ENCODE assay signal across 19 cellular contexts in genomic region chr6:161493731-161494130, GRCh38.
DNase-seq lines count a peak whose midpoint lies in the region; ATAC-seq and TF ChIP-seq lines count a peak whose summit lies in the region.
"Had no signal": no experiment of that assay in that cellular context is flagged by ENCODE, and none has a peak within 500 bp of the region (broad histone marks: within the 10 kb centered on the region; RNA-seq: fewer than 3 reads in every experiment).

No MANE protein-coding gene starts in this region.

- TF ChIP-seq POLR2A in lower leg skin (IDR thresholded peaks at IDR 0.05): no peak

- TF ChIP-seq CTCF in neural cell (IDR thresholded peaks at IDR 0.05; ENCODE audit: poor library complexity, severe bottlenecking): no peak
- no peak for TF ChIP-seq CTCF in lower leg skin (IDR thresholded peaks at IDR 0.05)

- ATAC-seq in left ventricle myocardium superior (peak; percentile 41), Right ventricle myocardium inferior (no peak), HG03520 (IDR thresholded peaks at IDR 0.05; ENCODE audit: unreplicated experiment) (no peak)

- H3K4me2 ChIP-seq in GM23248 (ENCODE audit: unreplicated experiment): peak overlapping the region; percentile 48
- H3K4me2 ChIP-seq in neural cell (ENCODE audit: low read length): no peak overlapping the region

- intact Hi-C loops in left ventricle myocardium superior (cut with micrococcal nuclease) (no loop called here), Right ventricle myocardium inferior (cut with DNase I) (no loop called here), lower leg skin (cut with DNase I; ENCODE audit: low total_unique reads) (no loop called here)

- H3F3A ChIP-seq in GM23248 (ENCODE audit: insufficient read depth) (no peaks in the 10 kb centered on the region), neural cell (ENCODE audit: insufficient read depth, low read length, poor library complexity, severe bottlenecking) (no peaks in the 10 kb centered on the region)

- H2AFZ ChIP-seq in GM23248 (peak overlapping the region; percentile 51), neural cell (ENCODE audit: low read depth, low read length) (no peak overlapping the region)

- no peaks in the 10 kb centered on the region for H3K9me2 ChIP-seq in GM23248 (ENCODE audit: insufficient read depth)
- no peaks in the 10 kb centered on the region for H3K9me2 ChIP-seq in neural cell (ENCODE audit: insufficient read depth, low read length)

- H3K79me2 ChIP-seq in GM23248 (ENCODE audit: insufficient read depth) (no peaks in the 10 kb centered on the region), neural cell (replicated peaks; ENCODE audit: insufficient read depth, low read length) (no peaks in the 10 kb centered on the region)

- H3K4me1 ChIP-seq in GM23248 (ENCODE audit: insufficient read depth): no peaks in the 10 kb centered on the region

- no peak for TF ChIP-seq RAD21 in neural cell (conservative IDR thresholded peaks at IDR 0.05)

- H3K27ac ChIP-seq in GM23248: no peak overlapping the region
- H3K27ac ChIP-seq in neural cell (ENCODE audit: low read length): no peak overlapping the region
- H3K27ac ChIP-seq: 22Rv1 had no signal

- H3K9ac ChIP-seq in GM23248 (no peak overlapping the region), neural cell (ENCODE audit: low read length) (no peak overlapping the region)

- WGBS in GM23248 (ENCODE audit: low coverage in 1 of 2, low lambda C conversion rate in 2 of 2, missing lambda C conversion rate in 2 of 2), 2 experiments: 14 to 20% methylated on average over 8 of the region's 8 CpGs
- 40 to 61% methylated on average over 8 of the region's 8 CpGs for WGBS in lower leg skin, 2 donors

- H3K27me3 ChIP-seq in GM23248 (replicated peaks; ENCODE audit: insufficient read depth) (0 out of 2 replicates have a peak, but pooled peaks cover 3% of the 10 kb centered on the region), neural cell (ENCODE audit: insufficient read depth, low read depth, low read length) (no peaks in the 10 kb centered on the region)

- no peaks in the 10 kb centered on the region for H3K9me3 ChIP-seq in GM23248 (ENCODE audit: low read depth)
- H3K9me3 ChIP-seq in neural cell (ENCODE audit: low read length): no peaks in the 10 kb centered on the region
- H3K9me3 ChIP-seq: HAP-1 had no signal

- TF ChIP-seq EP300 in neural cell (conservative IDR thresholded peaks at IDR 0.05; ENCODE audit: poor library complexity, severe bottlenecking): peak; percentile 72

- peak overlapping the region; percentile 27; the same call in 1 of the 2 replicates for H3K4me3 ChIP-seq in GM23248
- no peak overlapping the region for H3K4me3 ChIP-seq in neural cell (ENCODE audit: low read length)
- no peak overlapping the region for H3K4me3 ChIP-seq in lower leg skin (ENCODE audit: low read depth, poor library complexity, severe bottlenecking)
- H3K4me3 ChIP-seq: HAP-1 had no signal

- no peaks in the 10 kb centered on the region for H4K20me1 ChIP-seq in GM23248 (ENCODE audit: insufficient read depth)
- H4K20me1 ChIP-seq in neural cell (ENCODE audit: insufficient read depth): no peaks in the 10 kb centered on the region

- H3K36me3 ChIP-seq in GM23248 (ENCODE audit: low read depth) (no peaks in the 10 kb centered on the region), neural cell (ENCODE audit: insufficient read depth, low read length) (no peaks in the 10 kb centered on the region)
- H3K36me3 ChIP-seq: HAP-1 had no signal

- in situ Hi-C loops in GM23248 (cut with MboI): no loop called here

- DNase-seq in left ventricle myocardium superior: no peak
- DNase-seq in Right ventricle myocardium inferior (ENCODE audit: missing footprints): no peak
- DNase-seq in GM23248: peak; percentile 12
- DNase-seq in lower leg skin (ENCODE audit: low spot score in 2 of 2): no peak
- DNase-seq in NK-92 (lab: John Stamatoyannopoulos, UW; ENCODE audit: unreplicated experiment): no peak
- DNase-seq: AML-193; C1 segment of cervical spinal cord; Calu3; CD4-positive, alpha-beta memory T cell; COR-L47; DMS53; DMS79 treated with DMSO at 0.1 percent for 48 hours; GF-D8; GOT3; HFFc6 had no signal

TF ChIP-seq in neural cell, 6 proteins besides CTCF, POLR2A, EP300 and RAD21:
- no peak for TF ChIP-seq EZH2 (IDR thresholded peaks at IDR 0.05; ENCODE audit: borderline replicate concordance, insufficient read depth, low read length, poor library complexity, severe bottlenecking)
- no peak for TF ChIP-seq SMC3 (conservative IDR thresholded peaks at IDR 0.05; ENCODE audit: poor library complexity)
- TF ChIP-seq TAF1 (IDR thresholded peaks at IDR 0.05; ENCODE audit: low read depth): no peak
- TF ChIP-seq, protein P1, sequence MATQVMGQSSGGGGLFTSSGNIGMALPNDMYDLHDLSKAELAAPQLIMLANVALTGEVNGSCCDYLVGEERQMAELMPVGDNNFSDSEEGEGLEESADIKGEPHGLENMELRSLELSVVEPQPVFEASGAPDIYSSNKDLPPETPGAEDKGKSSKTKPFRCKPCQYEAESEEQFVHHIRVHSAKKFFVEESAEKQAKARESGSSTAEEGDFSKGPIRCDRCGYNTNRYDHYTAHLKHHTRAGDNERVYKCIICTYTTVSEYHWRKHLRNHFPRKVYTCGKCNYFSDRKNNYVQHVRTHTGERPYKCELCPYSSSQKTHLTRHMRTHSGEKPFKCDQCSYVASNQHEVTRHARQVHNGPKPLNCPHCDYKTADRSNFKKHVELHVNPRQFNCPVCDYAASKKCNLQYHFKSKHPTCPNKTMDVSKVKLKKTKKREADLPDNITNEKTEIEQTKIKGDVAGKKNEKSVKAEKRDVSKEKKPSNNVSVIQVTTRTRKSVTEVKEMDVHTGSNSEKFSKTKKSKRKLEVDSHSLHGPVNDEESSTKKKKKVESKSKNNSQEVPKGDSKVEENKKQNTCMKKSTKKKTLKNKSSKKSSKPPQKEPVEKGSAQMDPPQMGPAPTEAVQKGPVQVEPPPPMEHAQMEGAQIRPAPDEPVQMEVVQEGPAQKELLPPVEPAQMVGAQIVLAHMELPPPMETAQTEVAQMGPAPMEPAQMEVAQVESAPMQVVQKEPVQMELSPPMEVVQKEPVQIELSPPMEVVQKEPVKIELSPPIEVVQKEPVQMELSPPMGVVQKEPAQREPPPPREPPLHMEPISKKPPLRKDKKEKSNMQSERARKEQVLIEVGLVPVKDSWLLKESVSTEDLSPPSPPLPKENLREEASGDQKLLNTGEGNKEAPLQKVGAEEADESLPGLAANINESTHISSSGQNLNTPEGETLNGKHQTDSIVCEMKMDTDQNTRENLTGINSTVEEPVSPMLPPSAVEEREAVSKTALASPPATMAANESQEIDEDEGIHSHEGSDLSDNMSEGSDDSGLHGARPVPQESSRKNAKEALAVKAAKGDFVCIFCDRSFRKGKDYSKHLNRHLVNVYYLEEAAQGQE (IDR thresholded peaks at IDR 0.05; ENCODE audit: borderline replicate concordance): no peak
- TF ChIP-seq POLR2AphosphoS5 (IDR thresholded peaks at IDR 0.05): no peak
- no peak for TF ChIP-seq MXI1 (conservative IDR thresholded peaks at IDR 0.05; ENCODE audit: poor library complexity, severe bottlenecking)
